In the genomic region with DNA sequence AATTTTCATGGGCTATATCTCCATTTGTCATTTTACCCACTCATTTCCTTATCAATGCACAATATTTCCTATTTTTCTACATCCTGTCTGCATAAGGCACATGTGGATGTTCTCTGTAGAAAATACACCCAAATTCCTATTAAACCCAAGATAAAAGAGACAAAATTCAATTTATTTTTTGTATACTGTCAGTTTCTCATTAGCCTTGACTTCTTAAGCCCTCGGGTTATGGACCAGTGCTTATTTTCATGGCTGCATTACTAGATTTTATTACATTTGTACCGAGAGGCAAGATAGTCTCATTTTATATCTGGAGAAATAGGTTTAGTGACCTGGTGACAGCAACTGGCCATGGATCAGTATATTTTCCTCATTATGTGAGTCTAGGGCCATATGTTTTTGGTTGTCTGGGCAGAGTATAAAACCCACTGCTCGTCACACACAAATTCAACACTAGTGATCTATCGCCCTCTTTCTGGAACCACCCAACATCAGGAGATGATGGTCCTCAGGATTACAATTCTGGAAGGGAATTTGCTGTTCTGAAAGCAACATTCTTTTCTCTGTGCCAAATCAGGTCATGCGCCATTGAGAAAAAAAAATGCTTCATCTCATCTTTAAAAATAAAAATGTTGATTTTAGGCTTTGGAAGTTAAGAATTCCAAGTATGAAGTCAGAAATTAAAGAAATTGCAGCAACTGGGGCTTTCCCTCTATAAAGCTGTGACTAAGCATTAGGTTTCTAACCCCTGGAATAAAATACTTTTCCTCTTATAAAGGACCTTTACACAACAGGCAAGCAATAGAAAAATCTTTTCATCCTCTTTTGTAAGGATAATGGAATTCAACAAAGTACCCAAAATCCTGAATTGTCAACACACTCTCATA, we compare ENCODE assay signal across 22 cellular contexts.
DNase-seq lines count a peak whose midpoint lies in the region; ATAC-seq, FAIRE-seq and TF ChIP-seq lines count a peak whose summit lies in the region.
"Had no signal": no experiment of that assay in that cellular context is flagged by ENCODE, and none has a peak within 500 bp of the region (broad histone marks: within the 10 kb centered on the region; RNA-seq: fewer than 3 reads in every experiment).

No MANE protein-coding gene starts in this region.

- peak; percentile 71 for DNase-seq in AG10803 (ENCODE audit: low read depth)
- DNase-seq in HS-5 (ENCODE audit: low read depth): peak; percentile 84
- DNase-seq in bronchial epithelial cell (ENCODE audit: low read depth): peak; percentile 1
- peak; percentile 67 for DNase-seq in kidney tubule cell (ENCODE audit: low spot score)
- no peak for DNase-seq in GM13976 (ENCODE audit: low spot score)
- DNase-seq in activated T-cell treated with anti-CD3 and anti-CD28 coated beads, Interleukin-2, amount 50 U/mL, for 1 hour: no peak
- DNase-seq: activated CD4-positive, CD25-positive, alpha-beta regulatory T cell; activated CD8-positive, alpha-beta T cell treated with anti-CD3 and anti-CD28 coated beads, Interleukin-2, amount 10 ng/mL, durations not matched to agents 7 days and 5 days; activated naive CD4-positive, alpha-beta T cell treated with anti-CD3 and anti-CD28 coated beads for 36 hours; activated T-cell treated with anti-CD3 and anti-CD28 coated beads, Interleukin-2, amount 50 U/mL, for 24 hours; anterior cingulate cortex; CD4-positive, alpha-beta T cell; kidney; mesendoderm; naive thymus-derived CD4-positive, alpha-beta T cell; NCI-H1436 treated with DMSO at 0.1 percent for 48 hours; NCI-H526 treated with DMSO at 0.1 percent for 48 hours had no signal

- no peaks in the 10 kb centered on the region for H3K27me3 ChIP-seq in bronchial epithelial cell (ENCODE audit: control insufficient read depth, insufficient read depth, low read length)

- TF ChIP-seq CTCF in AG10803 (conservative IDR thresholded peaks at IDR 0.05; ENCODE audit: low read length) (no peak), bronchial epithelial cell (IDR thresholded peaks at IDR 0.05; ENCODE audit: insufficient read depth, low read length, severe bottlenecking) (no peak), GM13976 (IDR thresholded peaks at IDR 0.05; ENCODE audit: borderline replicate concordance, control extremely low read depth, extremely low read depth, insufficient read depth, missing control alignments) (no peak)

- H3K36me3 ChIP-seq in bronchial epithelial cell (ENCODE audit: control insufficient read depth, insufficient read depth, low read length): no peaks in the 10 kb centered on the region

- ATAC-seq in HG02840 (IDR thresholded peaks at IDR 0.05; ENCODE audit: low FRiP score, unreplicated experiment) (no peak), HG03025 (IDR thresholded peaks at IDR 0.05; ENCODE audit: low FRiP score, unreplicated experiment) (no peak)
- ATAC-seq: A549; activated CD8-positive, alpha-beta T cell treated with anti-CD3 and anti-CD28 coated beads, Interleukin-2, amount 10 ng/mL, durations not matched to agents 7 days and 5 days; HCT116; naive thymus-derived CD4-positive, alpha-beta T cell had no signal

- H3K4me3 ChIP-seq in AG10803 (ENCODE audit: low read length) (no peak overlapping the region), bronchial epithelial cell (ENCODE audit: low read depth, low read length) (no peak overlapping the region)
- H3K4me3 ChIP-seq: A549 had no signal

- no peak for FAIRE-seq in bronchial epithelial cell (lab: Jason Lieb, UNC)
- FAIRE-seq: A549, endometrium, kidney had no signal

- in situ Hi-C loops in GM13976 (cut with MboI; ENCODE audit: low sequenced_read_pairs, unreplicated experiment): no loop called here

Comparison
In these comparisons a context has a peak if more than half of its experiments do, and no peak if none do; other contexts are left out.
1. DNase-seq: peak in AG10803 (single experiment), HS-5 (single experiment), bronchial epithelial cell (single experiment) and kidney tubule cell (single experiment); none in GM13976 (single experiment) and activated T-cell treated with anti-CD3 and anti-CD28 coated beads, Interleukin-2, amount 50 U/mL, for 1 hour (single experiment).